19 cellular contexts compared by ENCODE assay signal in genomic region chr9:27590636-27591035, GRCh38. TPM values are rescaled to one million over a fixed set of nuclear protein-coding genes. Genes with fewer than 3 reads are reported as not detected.
DNase-seq lines count a peak whose midpoint lies in the region; ATAC-seq and TF ChIP-seq lines count a peak whose summit lies in the region.
"Had no signal": no experiment of that assay in that cellular context is flagged by ENCODE, and none has a peak within 500 bp of the region (broad histone marks: within the 10 kb centered on the region; RNA-seq: fewer than 3 reads in every experiment).

No MANE protein-coding gene starts in this region.

- no peak for TF ChIP-seq CTCF in SK-N-SH (IDR thresholded peaks at IDR 0.05)
- TF ChIP-seq CTCF in RWPE2 (IDR thresholded peaks at IDR 0.05; ENCODE audit: poor library complexity, severe bottlenecking): no peak
- no peak for TF ChIP-seq CTCF in fibroblast of villous mesenchyme (IDR thresholded peaks at IDR 0.05; ENCODE audit: insufficient read depth, low read depth, low read length)
- TF ChIP-seq CTCF in smooth muscle cell (IDR thresholded peaks at IDR 0.05; ENCODE audit: borderline replicate concordance, insufficient read depth, poor library complexity, severe bottlenecking): no peak

- CTCF ChIA-PET in SK-N-SH (lab: Yijun Ruan, JAX): interaction anchor here (0.8 to 2.0 kb wide), 2 partner anchors 10 to 14 kb away, joined by 3 to 7 read pairs; no protein-coding TSS in a partner anchor

- H3F3A ChIP-seq in SK-N-SH (replicated peaks; ENCODE audit: insufficient read depth) (no peaks in the 10 kb centered on the region), smooth muscle cell (ENCODE audit: low read depth) (no peaks in the 10 kb centered on the region)

- no peak overlapping the region for H3K4me2 ChIP-seq in SK-N-SH
- no peak overlapping the region for H3K4me2 ChIP-seq in smooth muscle cell
- H3K4me2 ChIP-seq: KMS-11 had no signal

- no peak for DNase-seq in SK-N-SH
- DNase-seq in RWPE2 (ENCODE audit: low spot score): no peak
- peak; percentile 70 for DNase-seq in fibroblast of villous mesenchyme (ENCODE audit: low read depth)
- no peak for DNase-seq in smooth muscle cell (lab: John Stamatoyannopoulos, UW; ENCODE audit: unreplicated experiment)
- no peak for DNase-seq in NCI-H2081 treated with DMSO at 0.1 percent for 48 hours (lab: John Stamatoyannopoulos, UW)
- no peak for DNase-seq in NCI-H524 treated with DMSO at 0.1 percent for 48 hours (lab: John Stamatoyannopoulos, UW)
- DNase-seq: 8988T; CD8-positive, alpha-beta memory T cell; DND-41; HFFc6; NCI-H1417; NCI-H2029; NCI-H774 had no signal

- H3K79me2 ChIP-seq in SK-N-SH (ENCODE audit: insufficient read depth) (no peaks in the 10 kb centered on the region), smooth muscle cell (ENCODE audit: low read depth) (no peaks in the 10 kb centered on the region)

- TF ChIP-seq EP300 in SK-N-SH (IDR thresholded peaks at IDR 0.05; ENCODE audit: borderline replicate concordance in 1 of 2, low read depth in 1 of 2, low read length in 1 of 2): no peak

- no peaks in the 10 kb centered on the region for H3K9me3 ChIP-seq in SK-N-SH
- H3K9me3 ChIP-seq in RWPE2 (ENCODE audit: severe bottlenecking): no peaks in the 10 kb centered on the region
- no peaks in the 10 kb centered on the region for H3K9me3 ChIP-seq in smooth muscle cell (replicated peaks; ENCODE audit: low read depth)

- no peak overlapping the region for H2AFZ ChIP-seq in SK-N-SH (ENCODE audit: low read depth)
- H2AFZ ChIP-seq in smooth muscle cell (ENCODE audit: low read depth): no peak overlapping the region

- no peaks in the 10 kb centered on the region for H3K36me3 ChIP-seq in SK-N-SH (replicated peaks in 1 of 2; ENCODE audit: control insufficient read depth in 1 of 2, insufficient read depth in 2 of 2, low read length in 1 of 2)
- H3K36me3 ChIP-seq in RWPE2 (ENCODE audit: low read depth): no peaks in the 10 kb centered on the region
- no peaks in the 10 kb centered on the region for H3K36me3 ChIP-seq in smooth muscle cell (ENCODE audit: low read depth)

- H4K20me1 ChIP-seq in SK-N-SH (ENCODE audit: insufficient read depth) (no peaks in the 10 kb centered on the region), smooth muscle cell (ENCODE audit: low read depth) (no peaks in the 10 kb centered on the region)

- POLR2A ChIA-PET in SK-N-SH (lab: Yijun Ruan, JAX): no interaction called here

- ATAC-seq in SK-N-SH treated with all-trans-retinoic acid at 6 μM for 48 hours (no peak), RWPE2 (ENCODE audit: low read depth) (peak; percentile 75), GM19395 (IDR thresholded peaks at IDR 0.05; ENCODE audit: unreplicated experiment) (no peak)
- ATAC-seq: HepG2, Right ventricle myocardium inferior had no signal

- H3K9ac ChIP-seq in SK-N-SH (no peak overlapping the region), smooth muscle cell (ENCODE audit: low read depth) (no peak overlapping the region)
- H3K9ac ChIP-seq: KMS-11 had no signal

- H3K27me3 ChIP-seq in SK-N-SH (ENCODE audit: insufficient read depth) (no peaks in the 10 kb centered on the region), RWPE2 (ENCODE audit: insufficient read depth, poor library complexity, severe bottlenecking) (no peaks in the 10 kb centered on the region), smooth muscle cell (ENCODE audit: low read depth) (no peaks in the 10 kb centered on the region)

- H3K4me1 ChIP-seq in SK-N-SH (ENCODE audit: control insufficient read depth in 1 of 2, insufficient read depth in 2 of 2, low read depth in 1 of 2, low read length in 1 of 2): peaks cover 0 to 5% of the 10 kb centered on the region in 2 experiments; a peak in 2 of 4 replicates
- peaks cover 8% of the 10 kb centered on the region for H3K4me1 ChIP-seq in RWPE2 (ENCODE audit: insufficient read depth, poor library complexity, severe bottlenecking)
- H3K4me1 ChIP-seq in smooth muscle cell (ENCODE audit: low read depth): no peaks in the 10 kb centered on the region

- H3K27ac ChIP-seq in SK-N-SH (ENCODE audit: low read depth in 2 of 2, low read length in 1 of 2) (no peak overlapping the region), RWPE2 (ENCODE audit: poor library complexity, severe bottlenecking) (peak overlapping the region; percentile 1), smooth muscle cell (ENCODE audit: low read depth) (peak overlapping the region; percentile 56)
- H3K27ac ChIP-seq: KMS-11, SK-N-MC had no signal

- H3K4me3 ChIP-seq in SK-N-SH (ENCODE audit: low read depth in 2 of 2, low read length in 1 of 2): no peak overlapping the region
- H3K4me3 ChIP-seq in RWPE2 (ENCODE audit: severe bottlenecking): no peak overlapping the region
- H3K4me3 ChIP-seq in fibroblast of villous mesenchyme (ENCODE audit: low read depth, low read length): no peak overlapping the region
- H3K4me3 ChIP-seq in smooth muscle cell: no peak overlapping the region
- H3K4me3 ChIP-seq: SK-N-MC had no signal

- H3K9me2 ChIP-seq in SK-N-SH: no peaks in the 10 kb centered on the region

- no peak for TF ChIP-seq RAD21 in SK-N-SH (IDR thresholded peaks at IDR 0.05; ENCODE audit: low read length)

TF ChIP-seq in SK-N-SH, 30 proteins besides CTCF, POLR2A, EP300 and RAD21:
- TF ChIP-seq REST (IDR thresholded peaks at IDR 0.05; ENCODE audit: low read depth, low read length): no peak
- 0 out of 2 replicates have a peak, but pooled peaks have one; percentile 7 for TF ChIP-seq FOSL2 (IDR thresholded peaks at IDR 0.05; ENCODE audit: borderline replicate concordance, low read depth)

TF ChIP-seq in SK-N-SH treated with all-trans-retinoic acid at 6 μM for 48 hours, 23 proteins besides CTCF, POLR2A, EP300 and RAD21:
- TF ChIP-seq TSHZ2 (CRISPR knock-in tag; IDR thresholded peaks at IDR 0.05): no peak
- no peak for TF ChIP-seq BACH2 (CRISPR knock-in tag; IDR thresholded peaks at IDR 0.05; ENCODE audit: borderline replicate concordance)
- TF ChIP-seq CSDC2 (CRISPR knock-in tag; IDR thresholded peaks at IDR 0.05): no peak
- no peak for TF ChIP-seq ESRRG (CRISPR knock-in tag; IDR thresholded peaks at IDR 0.05)
- TF ChIP-seq RARB (CRISPR knock-in tag; IDR thresholded peaks at IDR 0.05): no peak
- TF ChIP-seq CSRNP3 (CRISPR knock-in tag; IDR thresholded peaks at IDR 0.05): no peak
- no peak for TF ChIP-seq ISL1 (CRISPR knock-in tag; IDR thresholded peaks at IDR 0.05)

RNA-seq across cellular contexts. Expression of gene C9orf72, which starts 17.4 kb away (rescaled TPM):
- polyA plus RNA-seq in SK-N-SH (2012; rRNA removed) (4.0 and 6.1 TPM in 2 replicates), smooth muscle cell (6.1 and 8.2 TPM in 2 replicates)
- 5.6 and 6.2 TPM in 2 replicates for polyA plus RNA-seq in SK-N-SH (2012; cell fraction: cytosol; rRNA removed)
- 4.6 and 12.0 TPM in 2 replicates for polyA plus RNA-seq in SK-N-SH (2012; cell fraction: nucleus; rRNA removed)
- total RNA-seq in fibroblast of villous mesenchyme (6.1 and 7.8 TPM in 2 replicates), smooth muscle cell (12.5 and 23.8 TPM in 2 replicates)

Comparison
In these comparisons a context has a peak if more than half of its experiments do, and no peak if none do; other contexts are left out.
1. H3K27ac ChIP-seq: peak in RWPE2 (single experiment) and smooth muscle cell (single experiment); none in SK-N-SH (0 of 2).